In genomic region chr4:30904593-30904992, GRCh38 we compare ENCODE assay signal across 14 cellular contexts.
"Had no signal": no experiment of that assay in that cellular context is flagged by ENCODE, and none has a peak within 500 bp of the region (broad histone marks: within the 10 kb centered on the region; RNA-seq: fewer than 3 reads in every experiment).

No MANE protein-coding gene starts in this region.

- H3K4me3 ChIP-seq: adrenal gland, cardiac muscle cell, esophagus muscularis mucosa, ovary, sigmoid colon, thoracic aorta had no signal

- H3K36me3 ChIP-seq: adrenal gland, cardiac muscle cell, esophagus muscularis mucosa, ovary, sigmoid colon, thoracic aorta, WERI-Rb-1 had no signal

- H3K4me1 Mint-ChIP-seq: activated CD4-positive, alpha-beta memory T cell treated with anti-CD3 and anti-CD28 coated beads, Interleukin-2, amount 10 ng/mL, durations not matched to agents 7 days and 5 days; activated naive CD4-positive, alpha-beta T cell treated with anti-CD3 and anti-CD28 coated beads, Interleukin-2, amount 50 U/mL, for 24 hours had no signal

- H3K27me3 ChIP-seq: adrenal gland, cardiac muscle cell, esophagus muscularis mucosa, ovary, sigmoid colon had no signal

- H3K4me3 Mint-ChIP-seq: activated CD4-positive, alpha-beta memory T cell treated with anti-CD3 and anti-CD28 coated beads, Interleukin-2, amount 10 ng/mL, durations not matched to agents 7 days and 5 days; activated naive CD4-positive, alpha-beta T cell treated with anti-CD3 and anti-CD28 coated beads, Interleukin-2, amount 50 U/mL, for 24 hours; activated T-cell treated with anti-CD3 and anti-CD28 coated beads, Interleukin-2, amount 50 U/mL, for 4 hours had no signal

- DNase-seq: activated CD4-positive, alpha-beta memory T cell treated with anti-CD3 and anti-CD28 coated beads, Interleukin-2, amount 10 ng/mL, durations not matched to agents 7 days and 5 days; activated CD4-positive, alpha-beta T cell treated with anti-CD3 and anti-CD28 coated beads for 4 hours; activated effector memory CD4-positive, alpha-beta T cell treated with anti-CD3 and anti-CD28 coated beads, Interleukin-2, amount 50 U/mL, for 16 hours; activated T-cell treated with anti-CD3 and anti-CD28 coated beads, Interleukin-2, amount 50 U/mL, for 4 hours; adrenal gland; hippocampal formation; ovary; sigmoid colon; stimulated activated CD4-positive, alpha-beta T cell treated with anti-CD3 and anti-CD28 coated beads, Interleukin-1b, Interleukin-23, amount 100 ng/mL, for 48 hours; WERI-Rb-1 had no signal

- H3K36me3 Mint-ChIP-seq: activated naive CD4-positive, alpha-beta T cell treated with anti-CD3 and anti-CD28 coated beads, Interleukin-2, amount 50 U/mL, for 24 hours had no signal

- H3K27ac ChIP-seq: adrenal gland, cardiac muscle cell, esophagus muscularis mucosa, ovary, sigmoid colon, WERI-Rb-1 had no signal

- H3K27me3 Mint-ChIP-seq: activated CD4-positive, alpha-beta memory T cell treated with anti-CD3 and anti-CD28 coated beads, Interleukin-2, amount 10 ng/mL, durations not matched to agents 7 days and 5 days; activated naive CD4-positive, alpha-beta T cell treated with anti-CD3 and anti-CD28 coated beads, Interleukin-2, amount 50 U/mL, for 24 hours had no signal

- H3K4me1 ChIP-seq: adrenal gland had no signal

- H3K9me3 Mint-ChIP-seq: activated naive CD4-positive, alpha-beta T cell treated with anti-CD3 and anti-CD28 coated beads, Interleukin-2, amount 50 U/mL, for 24 hours had no signal

- ATAC-seq: activated T-cell treated with anti-CD3 and anti-CD28 coated beads, Interleukin-2, amount 50 U/mL, for 4 hours had no signal

- H3K9me3 ChIP-seq: adrenal gland, esophagus muscularis mucosa, ovary, sigmoid colon, thoracic aorta had no signal

- H3K27ac Mint-ChIP-seq: activated CD4-positive, alpha-beta memory T cell treated with anti-CD3 and anti-CD28 coated beads, Interleukin-2, amount 10 ng/mL, durations not matched to agents 7 days and 5 days; activated naive CD4-positive, alpha-beta T cell treated with anti-CD3 and anti-CD28 coated beads, Interleukin-2, amount 50 U/mL, for 24 hours had no signal
